ENCODE assay signal across 27 cellular contexts in genomic region chr13:90118467-90119071, GRCh38.
A peak's percentile ranks its signal among the peaks of the same experiment; 100 is the strongest.
DNase-seq lines count a peak whose midpoint lies in the region; ATAC-seq, FAIRE-seq and TF ChIP-seq lines count a peak whose summit lies in the region.
"Had no signal": no experiment of that assay in that cellular context is flagged by ENCODE, and none has a peak within 500 bp of the region (broad histone marks: within the 10 kb centered on the region; RNA-seq: fewer than 3 reads in every experiment).

No MANE protein-coding gene starts in this region.

- H2BK12ac ChIP-seq in H1 (ENCODE audit: low read depth, low read length): no peak overlapping the region

- H3K9me3 ChIP-seq in H1 (ENCODE audit: insufficient read depth in 2 of 2, low read depth in 1 of 2, low read length in 1 of 2): no peaks in the 10 kb centered on the region; a peak in 1 of 4 replicates
- H3K9me3 ChIP-seq in upper lobe of right lung: no peaks in the 10 kb centered on the region

- H4K8ac ChIP-seq in H1 (ENCODE audit: extremely low read depth, insufficient read depth, low read length): no peak overlapping the region

- no peak for TF ChIP-seq CTCF in H1 (IDR thresholded peaks at IDR 0.05; ENCODE audit: control extremely low read depth in 1 of 3, insufficient read depth in 1 of 3, low read depth in 1 of 3, low read length in 3 of 3)
- no peak for TF ChIP-seq CTCF in nephron progenitor cell (IDR thresholded peaks at IDR 0.05)
- no peak for TF ChIP-seq CTCF in upper lobe of right lung (IDR thresholded peaks at IDR 0.05)

- no peaks in the 10 kb centered on the region for H3K79me2 ChIP-seq in H1 (ENCODE audit: control insufficient read depth in 1 of 2, insufficient read depth in 2 of 2, low read length in 2 of 2)

- H3K27ac ChIP-seq in H1 (ENCODE audit: low read depth, low read length) (no peak overlapping the region), upper lobe of right lung (no peak overlapping the region)
- H3K27ac ChIP-seq: C4-2B had no signal

- H3K4me1 Mint-ChIP-seq in nephron progenitor cell: no peaks in the 10 kb centered on the region
- H3K4me1 Mint-ChIP-seq: CD8-positive, alpha-beta memory T cell had no signal

- H3K4me3 ChIP-seq in H1 (ENCODE audit: extremely low read depth in 1 of 4, insufficient read depth in 2 of 4, low read depth in 3 of 4, low read length in 4 of 4) (no peak overlapping the region), upper lobe of right lung (no peak overlapping the region)

- FAIRE-seq in H1 (lab: Jason Lieb, UNC): no peak
- FAIRE-seq: G401.6, GM12892, HTR-8/SVneo had no signal

- H3K27ac Mint-ChIP-seq in nephron progenitor cell: peak overlapping the region; percentile 14
- H3K27ac Mint-ChIP-seq: CD8-positive, alpha-beta memory T cell; IgD-negative memory B cell had no signal

- H3K23ac ChIP-seq in H1 (ENCODE audit: insufficient read length): no peak overlapping the region

- H3K4me1 ChIP-seq in H1 (replicated peaks in 1 of 4; ENCODE audit: control insufficient read depth in 3 of 4, insufficient read depth in 4 of 4, low read length in 3 of 4): no peaks in the 10 kb centered on the region
- H3K4me1 ChIP-seq in upper lobe of right lung: no peaks in the 10 kb centered on the region

- H3K14ac ChIP-seq in H1 (ENCODE audit: insufficient read length): no peak overlapping the region

- no peak overlapping the region for H3K56ac ChIP-seq in H1 (replicated peaks; ENCODE audit: insufficient read length, low read depth, low read length)

- no peak overlapping the region for H2AK5ac ChIP-seq in H1 (ENCODE audit: low read depth, low read length)

- no peaks in the 10 kb centered on the region for H3K27me3 Mint-ChIP-seq in nephron progenitor cell (ENCODE audit: low read depth, poor library complexity)
- H3K27me3 Mint-ChIP-seq: CD8-positive, alpha-beta memory T cell; IgD-negative memory B cell had no signal

- no peak overlapping the region for H3K9ac ChIP-seq in H1 (replicated peaks in 1 of 4; ENCODE audit: extremely low read depth in 1 of 4, low read depth in 3 of 4, low read length in 3 of 4)

- H3K36me3 ChIP-seq in H1 (ENCODE audit: control insufficient read depth in 2 of 4, insufficient read depth in 4 of 4, low read length in 3 of 4) (no peaks in the 10 kb centered on the region; a peak in 1 of 8 replicates), upper lobe of right lung (no peaks in the 10 kb centered on the region)

- 75% methylated on average over 6 of the region's 6 CpGs; no CpG with 5 or more reads in 1 of the 2 experiments for WGBS in H1 (ENCODE audit: extremely low coverage in 1 of 2, insufficient coverage in 1 of 2, insufficient read length in 1 of 2, insufficient replicate concordance in 2 of 2, low coverage in 1 of 2, low lambda C conversion rate in 2 of 2, missing lambda C conversion rate in 1 of 2), 2 experiments

- H3K23me2 ChIP-seq in H1 (ENCODE audit: low read depth, low read length): no peaks in the 10 kb centered on the region

- intact Hi-C loops in upper lobe of right lung (cut with DNase I): no loop called here

- no peaks in the 10 kb centered on the region for H3K79me1 ChIP-seq in H1 (ENCODE audit: low read depth, low read length)

- H3K4me2 ChIP-seq in H1 (ENCODE audit: insufficient read depth in 1 of 2, low read depth in 2 of 2, low read length in 2 of 2): no peak overlapping the region

- POLR2A ChIA-PET in H1 (lab: Charles Lee; ENCODE audit: partially characterized antibody): no interaction called here

- CTCF ChIA-PET in H1 (lab: Charles Lee; ENCODE audit: partially characterized antibody): interaction anchor here (0.6 kb wide), 1 partner anchor 19 kb away, joined by 3 read pairs; no protein-coding TSS in a partner anchor

- no peak overlapping the region for H3K18ac ChIP-seq in H1 (ENCODE audit: extremely low read depth, low read length)

- DNase-seq in ELF-1 (ENCODE audit: low read depth, low spot score) (peak; percentile 14), NCI-H69 (lab: John Stamatoyannopoulos, UW) (peak; percentile 6), H1 (ENCODE audit: low read depth in 1 of 2, low spot score in 2 of 2) (no peak), nephron progenitor cell (no peak), medulla oblongata (ENCODE audit: extremely low spot score) (no peak), cerebellum (ENCODE audit: low spot score) (no peak), upper lobe of right lung (no peak)
- DNase-seq: Calu3; CD8-positive, alpha-beta memory T cell; DMS153; GOT3; Karpas-422; MM.1S; NCI-H1048; NCI-H1417 treated with DMSO at 0.1 percent for 48 hours; NCI-H187; NCI-H446 treated with DMSO at 0.1 percent for 48 hours; NK-92 treated with Interleukin-12 subunit alpha and Interleukin-12 subunit beta, amount 100 ng/mL, for 24 hours; SIG-M5 had no signal

- H2AFZ ChIP-seq in H1 (ENCODE audit: low read length): peak overlapping the region; percentile 99

- no peak for TF ChIP-seq POLR2A in H1 (IDR thresholded peaks at IDR 0.05; ENCODE audit: control extremely low read depth in 1 of 2, low read depth in 2 of 2, low read length in 2 of 2)

- H2BK20ac ChIP-seq in H1 (ENCODE audit: low read length): no peak overlapping the region

- H3K4me3 Mint-ChIP-seq in nephron progenitor cell: no peak overlapping the region
- H3K4me3 Mint-ChIP-seq: CD8-positive, alpha-beta memory T cell; IgD-negative memory B cell had no signal

- no peak overlapping the region for H4K91ac ChIP-seq in H1 (replicated peaks; ENCODE audit: insufficient read length, low read length)

- TF ChIP-seq EP300 in H1 (IDR thresholded peaks at IDR 0.05; ENCODE audit: borderline replicate concordance in 1 of 2, low read depth in 2 of 2, low read length in 2 of 2): no peak

- no peak overlapping the region for H4K5ac ChIP-seq in H1 (ENCODE audit: insufficient read length, low read depth, low read length)

- H2BK120ac ChIP-seq in H1 (replicated peaks; ENCODE audit: low read depth, low read length): no peak overlapping the region

- no peak overlapping the region for H2BK15ac ChIP-seq in H1 (ENCODE audit: low read length)

- no peaks in the 10 kb centered on the region for H3K36me3 Mint-ChIP-seq in nephron progenitor cell (ENCODE audit: low read depth)
- H3K36me3 Mint-ChIP-seq: CD8-positive, alpha-beta memory T cell; IgD-negative memory B cell had no signal

- H3K27me3 ChIP-seq in H1 (replicated peaks in 1 of 4; ENCODE audit: control insufficient read depth in 3 of 4, extremely low read depth in 1 of 4, insufficient read depth in 3 of 4, low read length in 3 of 4) (no peaks in the 10 kb centered on the region), upper lobe of right lung (no peaks in the 10 kb centered on the region)

- ATAC-seq in upper lobe of right lung: no peak
- ATAC-seq in GM18861 (IDR thresholded peaks at IDR 0.05; ENCODE audit: unreplicated experiment): no peak
- ATAC-seq: Panc1, SK-N-SH treated with all-trans-retinoic acid at 6 μM for 48 hours had no signal

- no peak overlapping the region for H2BK5ac ChIP-seq in H1 (ENCODE audit: low read depth, low read length)

- no peak overlapping the region for H3K4ac ChIP-seq in H1 (replicated peaks; ENCODE audit: insufficient read length, low read depth, low read length)

- H3K9me3 Mint-ChIP-seq in nephron progenitor cell: no peaks in the 10 kb centered on the region

- TF ChIP-seq RAD21 in H1 (IDR thresholded peaks at IDR 0.05 in 1 of 2, conservative IDR thresholded peaks at IDR 0.05 in 1 of 2; ENCODE audit: low read depth in 2 of 2, low read length in 2 of 2): no peak

- no peaks in the 10 kb centered on the region for H4K20me1 ChIP-seq in H1 (replicated peaks in 1 of 2; ENCODE audit: control insufficient read depth in 1 of 2, insufficient read depth in 2 of 2, low read length in 2 of 2)

TF ChIP-seq in H1, 55 proteins besides CTCF, POLR2A, EP300 and RAD21:
- TF ChIP-seq BACH1 (IDR thresholded peaks at IDR 0.05; ENCODE audit: low read length) (no peak), POLR2AphosphoS5 (IDR thresholded peaks at IDR 0.05; ENCODE audit: low read depth, low read length) (no peak), HDAC6 (IDR thresholded peaks at IDR 0.05; ENCODE audit: low read depth, low read length) (no peak), TBP (IDR thresholded peaks at IDR 0.05; ENCODE audit: low read depth, low read length) (no peak), HDAC2 (IDR thresholded peaks at IDR 0.05; ENCODE audit: borderline replicate concordance in 1 of 2, low read depth in 2 of 2, low read length in 2 of 2) (no peak), ATF3 (IDR thresholded peaks at IDR 0.05; ENCODE audit: insufficient read depth, low read depth, low read length) (no peak), BCL11A (IDR thresholded peaks at IDR 0.05; ENCODE audit: low read depth in 2 of 2, low read length in 2 of 2) (no peak), POU5F1 (IDR thresholded peaks at IDR 0.05; ENCODE audit: low read depth, low read length) (no peak), GABPA (IDR thresholded peaks at IDR 0.05; ENCODE audit: borderline replicate concordance, insufficient read depth, low read length) (no peak), SP2 (IDR thresholded peaks at IDR 0.05; ENCODE audit: low read length) (no peak), MAFK (IDR thresholded peaks at IDR 0.05; ENCODE audit: low read depth, low read length) (no peak), NRF1 (IDR thresholded peaks at IDR 0.05; ENCODE audit: low read depth, low read length) (no peak), CBX5 (IDR thresholded peaks at IDR 0.05; ENCODE audit: low read depth, low read length) (no peak), CREB1 (IDR thresholded peaks at IDR 0.05) (no peak), YY1 (IDR thresholded peaks at IDR 0.05; ENCODE audit: low read depth, low read length) (no peak)
- TF ChIP-seq, protein P1, sequence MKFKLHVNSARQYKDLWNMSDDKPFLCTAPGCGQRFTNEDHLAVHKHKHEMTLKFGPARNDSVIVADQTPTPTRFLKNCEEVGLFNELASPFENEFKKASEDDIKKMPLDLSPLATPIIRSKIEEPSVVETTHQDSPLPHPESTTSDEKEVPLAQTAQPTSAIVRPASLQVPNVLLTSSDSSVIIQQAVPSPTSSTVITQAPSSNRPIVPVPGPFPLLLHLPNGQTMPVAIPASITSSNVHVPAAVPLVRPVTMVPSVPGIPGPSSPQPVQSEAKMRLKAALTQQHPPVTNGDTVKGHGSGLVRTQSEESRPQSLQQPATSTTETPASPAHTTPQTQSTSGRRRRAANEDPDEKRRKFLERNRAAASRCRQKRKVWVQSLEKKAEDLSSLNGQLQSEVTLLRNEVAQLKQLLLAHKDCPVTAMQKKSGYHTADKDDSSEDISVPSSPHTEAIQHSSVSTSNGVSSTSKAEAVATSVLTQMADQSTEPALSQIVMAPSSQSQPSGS (IDR thresholded peaks at IDR 0.05; ENCODE audit: low read length): no peak
- TF ChIP-seq, protein P2, sequence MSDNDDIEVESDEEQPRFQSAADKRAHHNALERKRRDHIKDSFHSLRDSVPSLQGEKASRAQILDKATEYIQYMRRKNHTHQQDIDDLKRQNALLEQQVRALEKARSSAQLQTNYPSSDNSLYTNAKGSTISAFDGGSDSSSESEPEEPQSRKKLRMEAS (IDR thresholded peaks at IDR 0.05): no peak

Comparison
In these comparisons a context has a peak if more than half of its experiments do, and no peak if none do; other contexts are left out.
1. DNase-seq: peak in ELF-1 (single experiment) and NCI-H69 (single experiment); none in H1 (0 of 2), nephron progenitor cell (single experiment), medulla oblongata (single experiment), cerebellum (single experiment) and upper lobe of right lung (single experiment).